In the genomic region with DNA sequence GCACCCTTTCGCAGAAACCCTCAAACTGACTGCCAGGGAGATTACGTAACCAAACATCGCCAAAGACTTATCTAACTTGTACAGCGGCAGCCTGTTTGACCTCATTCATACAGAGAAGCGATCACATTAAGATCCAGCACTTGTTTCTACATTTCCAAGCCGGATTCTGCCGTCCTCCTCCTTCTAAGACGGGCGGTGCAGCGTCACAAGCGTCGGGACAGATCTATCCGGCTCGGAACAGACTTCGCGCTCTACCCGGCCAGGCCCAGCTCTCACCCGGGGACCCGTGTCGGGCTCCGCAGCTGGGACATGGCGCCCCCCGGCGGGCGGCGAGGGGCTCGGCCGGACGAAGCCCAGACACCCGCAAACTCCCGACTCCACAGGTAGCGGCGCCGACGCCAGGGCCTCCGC, we compare ENCODE assay signal across 1 cellular context.
A peak's percentile ranks its signal among the peaks of the same experiment; 100 is the strongest.
TF ChIP-seq lines count a peak whose summit lies in the region.

No MANE protein-coding gene starts in this region.

TF ChIP-seq in GM12878, 131 proteins besides CTCF, POLR2A, EP300 and RAD21 (continued from another document):
- TF ChIP-seq, protein P1, sequence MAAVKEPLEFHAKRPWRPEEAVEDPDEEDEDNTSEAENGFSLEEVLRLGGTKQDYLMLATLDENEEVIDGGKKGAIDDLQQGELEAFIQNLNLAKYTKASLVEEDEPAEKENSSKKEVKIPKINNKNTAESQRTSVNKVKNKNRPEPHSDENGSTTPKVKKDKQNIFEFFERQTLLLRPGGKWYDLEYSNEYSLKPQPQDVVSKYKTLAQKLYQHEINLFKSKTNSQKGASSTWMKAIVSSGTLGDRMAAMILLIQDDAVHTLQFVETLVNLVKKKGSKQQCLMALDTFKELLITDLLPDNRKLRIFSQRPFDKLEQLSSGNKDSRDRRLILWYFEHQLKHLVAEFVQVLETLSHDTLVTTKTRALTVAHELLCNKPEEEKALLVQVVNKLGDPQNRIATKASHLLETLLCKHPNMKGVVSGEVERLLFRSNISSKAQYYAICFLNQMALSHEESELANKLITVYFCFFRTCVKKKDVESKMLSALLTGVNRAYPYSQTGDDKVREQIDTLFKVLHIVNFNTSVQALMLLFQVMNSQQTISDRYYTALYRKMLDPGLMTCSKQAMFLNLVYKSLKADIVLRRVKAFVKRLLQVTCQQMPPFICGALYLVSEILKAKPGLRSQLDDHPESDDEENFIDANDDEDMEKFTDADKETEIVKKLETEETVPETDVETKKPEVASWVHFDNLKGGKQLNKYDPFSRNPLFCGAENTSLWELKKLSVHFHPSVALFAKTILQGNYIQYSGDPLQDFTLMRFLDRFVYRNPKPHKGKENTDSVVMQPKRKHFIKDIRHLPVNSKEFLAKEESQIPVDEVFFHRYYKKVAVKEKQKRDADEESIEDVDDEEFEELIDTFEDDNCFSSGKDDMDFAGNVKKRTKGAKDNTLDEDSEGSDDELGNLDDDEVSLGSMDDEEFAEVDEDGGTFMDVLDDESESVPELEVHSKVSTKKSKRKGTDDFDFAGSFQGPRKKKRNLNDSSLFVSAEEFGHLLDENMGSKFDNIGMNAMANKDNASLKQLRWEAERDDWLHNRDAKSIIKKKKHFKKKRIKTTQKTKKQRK (IDR thresholded peaks at IDR 0.05; ENCODE audit: low read depth, low read length) = no peak
- TF ChIP-seq ZBED1 (IDR thresholded peaks at IDR 0.05; ENCODE audit: borderline replicate concordance) (no peak), RB1 (IDR thresholded peaks at IDR 0.05; ENCODE audit: borderline replicate concordance) (0 out of 2 replicates have a peak, but pooled peaks have one; percentile 20), POLR2AphosphoS5 (IDR thresholded peaks at IDR 0.05; ENCODE audit: low read length) (peak; percentile 64), RELA (IDR thresholded peaks at IDR 0.05; ENCODE audit: borderline replicate concordance, partially characterized antibody) (no peak), NR2F1 (conservative IDR thresholded peaks at IDR 0.05) (peak; percentile 76; the same call in 1 of the 2 replicates), SUPT20H (IDR thresholded peaks at IDR 0.05; ENCODE audit: borderline replicate concordance, control insufficient read depth, low read depth, low read length) (no peak), SIX5 (IDR thresholded peaks at IDR 0.05; ENCODE audit: low read depth, low read length, severe bottlenecking) (no peak), ZNF217 (IDR thresholded peaks at IDR 0.05) (0 out of 2 replicates have a peak, but pooled peaks have one; percentile 37), ZNF207 (IDR thresholded peaks at IDR 0.05; ENCODE audit: borderline replicate concordance) (no peak; the same call in 1 of the 2 replicates), YY1 (IDR thresholded peaks at IDR 0.05; ENCODE audit: low read depth, low read length) (peak; percentile 76), PAX5 (IDR thresholded peaks at IDR 0.05; ENCODE audit: borderline replicate concordance, low read depth, low read length) (no peak), SMAD1 (IDR thresholded peaks at IDR 0.05; ENCODE audit: low read depth, partially characterized antibody) (no peak), POU2F2 (IDR thresholded peaks at IDR 0.05; ENCODE audit: borderline replicate concordance, low read depth, low read length) (no peak; the same call in 2 of the 3 replicates), WRNIP1 (IDR thresholded peaks at IDR 0.05; ENCODE audit: borderline replicate concordance, low read depth, low read length) (no peak), FOXK2 (IDR thresholded peaks at IDR 0.05) (no peak), ZSCAN29 (IDR thresholded peaks at IDR 0.05) (0 out of 2 replicates have a peak, but pooled peaks have one; percentile 36), ATF7 (IDR thresholded peaks at IDR 0.05; ENCODE audit: low read depth) (peak; percentile 95), TCF7 (IDR thresholded peaks at IDR 0.05; ENCODE audit: borderline replicate concordance) (no peak), BCL11A (IDR thresholded peaks at IDR 0.05; ENCODE audit: low read depth, low read length) (no peak), HDAC2 (IDR thresholded peaks at IDR 0.05) (0 out of 2 replicates have a peak, but pooled peaks have one; percentile 46), SMC3 (IDR thresholded peaks at IDR 0.05; ENCODE audit: borderline replicate concordance, low read length) (peak; percentile 65)
- TF ChIP-seq, protein P2, sequence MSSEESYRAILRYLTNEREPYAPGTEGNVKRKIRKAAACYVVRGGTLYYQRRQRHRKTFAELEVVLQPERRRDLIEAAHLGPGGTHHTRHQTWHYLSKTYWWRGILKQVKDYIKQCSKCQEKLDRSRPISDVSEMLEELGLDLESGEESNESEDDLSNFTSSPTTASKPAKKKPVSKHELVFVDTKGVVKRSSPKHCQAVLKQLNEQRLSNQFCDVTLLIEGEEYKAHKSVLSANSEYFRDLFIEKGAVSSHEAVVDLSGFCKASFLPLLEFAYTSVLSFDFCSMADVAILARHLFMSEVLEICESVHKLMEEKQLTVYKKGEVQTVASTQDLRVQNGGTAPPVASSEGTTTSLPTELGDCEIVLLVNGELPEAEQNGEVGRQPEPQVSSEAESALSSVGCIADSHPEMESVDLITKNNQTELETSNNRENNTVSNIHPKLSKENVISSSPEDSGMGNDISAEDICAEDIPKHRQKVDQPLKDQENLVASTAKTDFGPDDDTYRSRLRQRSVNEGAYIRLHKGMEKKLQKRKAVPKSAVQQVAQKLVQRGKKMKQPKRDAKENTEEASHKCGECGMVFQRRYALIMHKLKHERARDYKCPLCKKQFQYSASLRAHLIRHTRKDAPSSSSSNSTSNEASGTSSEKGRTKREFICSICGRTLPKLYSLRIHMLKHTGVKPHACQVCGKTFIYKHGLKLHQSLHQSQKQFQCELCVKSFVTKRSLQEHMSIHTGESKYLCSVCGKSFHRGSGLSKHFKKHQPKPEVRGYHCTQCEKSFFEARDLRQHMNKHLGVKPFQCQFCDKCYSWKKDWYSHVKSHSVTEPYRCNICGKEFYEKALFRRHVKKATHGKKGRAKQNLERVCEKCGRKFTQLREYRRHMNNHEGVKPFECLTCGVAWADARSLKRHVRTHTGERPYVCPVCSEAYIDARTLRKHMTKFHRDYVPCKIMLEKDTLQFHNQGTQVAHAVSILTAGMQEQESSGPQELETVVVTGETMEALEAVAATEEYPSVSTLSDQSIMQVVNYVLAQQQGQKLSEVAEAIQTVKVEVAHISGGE (CRISPR knock-in tag; IDR thresholded peaks at IDR 0.05) = no peak
- TF ChIP-seq, protein P3, sequence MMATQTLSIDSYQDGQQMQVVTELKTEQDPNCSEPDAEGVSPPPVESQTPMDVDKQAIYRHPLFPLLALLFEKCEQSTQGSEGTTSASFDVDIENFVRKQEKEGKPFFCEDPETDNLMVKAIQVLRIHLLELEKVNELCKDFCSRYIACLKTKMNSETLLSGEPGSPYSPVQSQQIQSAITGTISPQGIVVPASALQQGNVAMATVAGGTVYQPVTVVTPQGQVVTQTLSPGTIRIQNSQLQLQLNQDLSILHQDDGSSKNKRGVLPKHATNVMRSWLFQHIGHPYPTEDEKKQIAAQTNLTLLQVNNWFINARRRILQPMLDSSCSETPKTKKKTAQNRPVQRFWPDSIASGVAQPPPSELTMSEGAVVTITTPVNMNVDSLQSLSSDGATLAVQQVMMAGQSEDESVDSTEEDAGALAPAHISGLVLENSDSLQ (IDR thresholded peaks at IDR 0.05) = peak; percentile 53
- TF ChIP-seq, protein P4, sequence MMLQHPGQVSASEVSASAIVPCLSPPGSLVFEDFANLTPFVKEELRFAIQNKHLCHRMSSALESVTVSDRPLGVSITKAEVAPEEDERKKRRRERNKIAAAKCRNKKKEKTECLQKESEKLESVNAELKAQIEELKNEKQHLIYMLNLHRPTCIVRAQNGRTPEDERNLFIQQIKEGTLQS (IDR thresholded peaks at IDR 0.05; ENCODE audit: borderline replicate concordance, extremely low read depth, low read depth, low read length) = no peak
- TF ChIP-seq, protein P5, sequence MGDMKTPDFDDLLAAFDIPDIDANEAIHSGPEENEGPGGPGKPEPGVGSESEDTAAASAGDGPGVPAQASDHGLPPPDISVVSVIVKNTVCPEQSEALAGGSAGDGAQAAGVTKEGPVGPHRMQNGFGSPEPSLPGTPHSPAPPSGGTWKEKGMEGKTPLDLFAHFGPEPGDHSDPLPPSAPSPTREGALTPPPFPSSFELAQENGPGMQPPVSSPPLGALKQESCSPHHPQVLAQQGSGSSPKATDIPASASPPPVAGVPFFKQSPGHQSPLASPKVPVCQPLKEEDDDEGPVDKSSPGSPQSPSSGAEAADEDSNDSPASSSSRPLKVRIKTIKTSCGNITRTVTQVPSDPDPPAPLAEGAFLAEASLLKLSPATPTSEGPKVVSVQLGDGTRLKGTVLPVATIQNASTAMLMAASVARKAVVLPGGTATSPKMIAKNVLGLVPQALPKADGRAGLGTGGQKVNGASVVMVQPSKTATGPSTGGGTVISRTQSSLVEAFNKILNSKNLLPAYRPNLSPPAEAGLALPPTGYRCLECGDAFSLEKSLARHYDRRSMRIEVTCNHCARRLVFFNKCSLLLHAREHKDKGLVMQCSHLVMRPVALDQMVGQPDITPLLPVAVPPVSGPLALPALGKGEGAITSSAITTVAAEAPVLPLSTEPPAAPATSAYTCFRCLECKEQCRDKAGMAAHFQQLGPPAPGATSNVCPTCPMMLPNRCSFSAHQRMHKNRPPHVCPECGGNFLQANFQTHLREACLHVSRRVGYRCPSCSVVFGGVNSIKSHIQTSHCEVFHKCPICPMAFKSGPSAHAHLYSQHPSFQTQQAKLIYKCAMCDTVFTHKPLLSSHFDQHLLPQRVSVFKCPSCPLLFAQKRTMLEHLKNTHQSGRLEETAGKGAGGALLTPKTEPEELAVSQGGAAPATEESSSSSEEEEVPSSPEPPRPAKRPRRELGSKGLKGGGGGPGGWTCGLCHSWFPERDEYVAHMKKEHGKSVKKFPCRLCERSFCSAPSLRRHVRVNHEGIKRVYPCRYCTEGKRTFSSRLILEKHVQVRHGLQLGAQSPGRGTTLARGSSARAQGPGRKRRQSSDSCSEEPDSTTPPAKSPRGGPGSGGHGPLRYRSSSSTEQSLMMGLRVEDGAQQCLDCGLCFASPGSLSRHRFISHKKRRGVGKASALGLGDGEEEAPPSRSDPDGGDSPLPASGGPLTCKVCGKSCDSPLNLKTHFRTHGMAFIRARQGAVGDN (IDR thresholded peaks at IDR 0.05) = peak; percentile 70; the same call in 1 of the 2 replicates
- TF ChIP-seq, protein P6, sequence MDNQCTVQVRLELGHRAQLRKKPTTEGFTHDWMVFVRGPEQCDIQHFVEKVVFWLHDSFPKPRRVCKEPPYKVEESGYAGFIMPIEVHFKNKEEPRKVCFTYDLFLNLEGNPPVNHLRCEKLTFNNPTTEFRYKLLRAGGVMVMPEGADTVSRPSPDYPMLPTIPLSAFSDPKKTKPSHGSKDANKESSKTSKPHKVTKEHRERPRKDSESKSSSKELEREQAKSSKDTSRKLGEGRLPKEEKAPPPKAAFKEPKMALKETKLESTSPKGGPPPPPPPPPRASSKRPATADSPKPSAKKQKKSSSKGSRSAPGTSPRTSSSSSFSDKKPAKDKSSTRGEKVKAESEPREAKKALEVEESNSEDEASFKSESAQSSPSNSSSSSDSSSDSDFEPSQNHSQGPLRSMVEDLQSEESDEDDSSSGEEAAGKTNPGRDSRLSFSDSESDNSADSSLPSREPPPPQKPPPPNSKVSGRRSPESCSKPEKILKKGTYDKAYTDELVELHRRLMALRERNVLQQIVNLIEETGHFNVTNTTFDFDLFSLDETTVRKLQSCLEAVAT (IDR thresholded peaks at IDR 0.05) = peak; percentile 67
